14 cellular contexts compared by ENCODE assay signal in the genomic region with DNA sequence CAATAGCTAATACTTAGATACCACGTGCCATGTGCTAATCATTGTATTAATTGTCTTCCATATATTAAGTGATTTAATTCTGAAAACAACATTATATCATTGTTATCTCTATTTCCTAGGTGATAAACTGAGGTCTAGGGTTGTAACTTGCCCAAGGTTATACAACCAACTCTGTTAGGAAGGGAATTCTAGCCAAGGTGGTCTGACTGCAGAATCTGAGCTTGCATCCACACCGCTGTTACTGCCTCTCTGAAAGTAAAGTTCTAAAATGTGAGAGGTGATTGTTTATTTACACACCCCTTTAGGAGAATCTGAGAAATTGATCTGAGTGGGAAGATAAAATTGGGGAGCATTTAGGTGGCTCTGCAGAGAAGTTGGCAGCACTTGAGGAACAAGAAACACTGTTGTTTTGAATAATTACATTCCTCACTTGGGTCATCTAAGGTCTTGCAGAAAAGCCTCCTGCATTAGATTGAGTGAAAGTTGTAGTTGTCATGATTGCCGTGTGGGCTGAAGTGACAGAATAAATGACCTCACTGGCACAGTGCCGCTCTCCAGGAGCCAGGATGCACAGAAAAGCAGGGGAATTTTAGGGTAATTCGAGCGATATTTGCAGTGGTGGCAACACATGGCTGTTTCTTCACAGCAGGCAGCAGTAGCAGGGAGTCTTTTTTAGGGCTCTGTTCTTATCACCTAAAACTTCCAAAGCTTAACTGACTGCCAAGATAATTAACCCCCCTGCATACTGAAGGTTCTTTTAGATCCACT.
DNase-seq lines count a peak whose midpoint lies in the region; ATAC-seq and TF ChIP-seq lines count a peak whose summit lies in the region.
"Had no signal": no experiment of that assay in that cellular context is flagged by ENCODE, and none has a peak within 500 bp of the region (broad histone marks: within the 10 kb centered on the region; RNA-seq: fewer than 3 reads in every experiment).

No MANE protein-coding gene starts in this region.

- CTCF ChIA-PET in A673 (lab: Charles Lee) = no interaction called here
- CTCF ChIA-PET in activated naive CD4-positive, alpha-beta T cell treated with anti-CD3 and anti-CD28 coated beads for 36 hours (lab: Charles Lee) = interaction anchor here (0.9 kb wide), 1 partner anchor 95 kb away, joined by 3 read pairs; no protein-coding TSS in a partner anchor

- H3K4me1 Mint-ChIP-seq in activated naive CD4-positive, alpha-beta T cell treated with anti-CD3 and anti-CD28 coated beads for 36 hours (ENCODE audit: low read depth) = no peaks in the 10 kb centered on the region

- DNase-seq in A673 (ENCODE audit: low spot score) = peak; percentile 69
- DNase-seq in H4 (ENCODE audit: low spot score) = peak; percentile 11
- DNase-seq in iPS-NIHi7 (ENCODE audit: extremely low spot score) = peak; percentile 30
- no peak for DNase-seq in activated naive CD4-positive, alpha-beta T cell treated with anti-CD3 and anti-CD28 coated beads for 36 hours
- no peak for DNase-seq in activated naive CD4-positive, alpha-beta T cell treated with anti-CD3 and anti-CD28 coated beads, Interleukin-2, amount 50 U/mL, for 16 hours
- DNase-seq in activated CD8-positive, alpha-beta memory T cell treated with anti-CD3 and anti-CD28 coated beads for 24 hours = no peak
- DNase-seq: effector CD8-positive, alpha-beta T cell; NCI-H1930; ovary; uterus had no signal

- H3K27ac Mint-ChIP-seq in activated naive CD4-positive, alpha-beta T cell treated with anti-CD3 and anti-CD28 coated beads for 36 hours = no peak overlapping the region

- peaks cover 15% of the 10 kb centered on the region for H3K4me1 ChIP-seq in A673 (ENCODE audit: insufficient read depth, low read length, poor library complexity, severe bottlenecking)
- H3K4me1 ChIP-seq: uterus had no signal

- no peak overlapping the region for H3K4me3 ChIP-seq in A673 (ENCODE audit: low read depth, low read length, poor library complexity, severe bottlenecking)
- H3K4me3 ChIP-seq: lung, ovary, SJSA1, uterus had no signal

- POLR2A ChIA-PET in A673 (lab: Charles Lee; ENCODE audit: low non-redundant PET) = no interaction called here

- ATAC-seq in SK-N-SH treated with all-trans-retinoic acid at 6 μM for 48 hours = peak; percentile 66
- ATAC-seq in HG03354 (IDR thresholded peaks at IDR 0.05; ENCODE audit: poor library complexity, severe bottlenecking, unreplicated experiment) = no peak

- no peak overlapping the region for H3K27ac ChIP-seq in A673 (ENCODE audit: low read depth, low read length, poor library complexity, severe bottlenecking)
- H3K27ac ChIP-seq: ovary, SJSA1, uterus had no signal

- no peaks in the 10 kb centered on the region for H3K27me3 Mint-ChIP-seq in activated naive CD4-positive, alpha-beta T cell treated with anti-CD3 and anti-CD28 coated beads for 36 hours (ENCODE audit: low read depth)

- no peak for TF ChIP-seq CTCF in A673 (conservative IDR thresholded peaks at IDR 0.05; ENCODE audit: low read depth, low read length)

- H3K36me3 Mint-ChIP-seq in activated naive CD4-positive, alpha-beta T cell treated with anti-CD3 and anti-CD28 coated beads for 36 hours (ENCODE audit: low read depth) = no peaks in the 10 kb centered on the region

- H3K9me3 ChIP-seq in A673 (ENCODE audit: low read depth, low read length, poor library complexity, severe bottlenecking) = no peaks in the 10 kb centered on the region
- H3K9me3 ChIP-seq: ovary, SJSA1, uterus had no signal

- no peaks in the 10 kb centered on the region for H3K9me3 Mint-ChIP-seq in activated naive CD4-positive, alpha-beta T cell treated with anti-CD3 and anti-CD28 coated beads for 36 hours

- H3K36me3 ChIP-seq in A673 (ENCODE audit: insufficient read depth, low read length, poor library complexity, severe bottlenecking) = no peaks in the 10 kb centered on the region
- H3K36me3 ChIP-seq: ovary, SJSA1, uterus had no signal

- H3K27me3 ChIP-seq in A673 (replicated peaks; ENCODE audit: insufficient read depth, low read depth, low read length, poor library complexity) = no peaks in the 10 kb centered on the region
- H3K27me3 ChIP-seq: ovary, SJSA1, uterus had no signal

- no TSS peak for BruUV-seq in A673 (replicated peaks; lab: Mats Ljungman, UMichigan)

- no peak overlapping the region for H3K4me3 Mint-ChIP-seq in activated naive CD4-positive, alpha-beta T cell treated with anti-CD3 and anti-CD28 coated beads for 36 hours

- intact Hi-C loops in A673 (cut with micrococcal nuclease; ENCODE audit: unreplicated experiment) = no loop called here
- intact Hi-C loops in activated naive CD4-positive, alpha-beta T cell treated with anti-CD3 and anti-CD28 coated beads for 36 hours (cut with micrococcal nuclease) = no loop called here

TF ChIP-seq in SK-N-SH treated with all-trans-retinoic acid at 6 μM for 48 hours, 23 proteins besides CTCF, POLR2A, EP300 and RAD21:
- TF ChIP-seq TOX (CRISPR knock-in tag; IDR thresholded peaks at IDR 0.05; ENCODE audit: borderline replicate concordance) (no peak), RARB (CRISPR knock-in tag; IDR thresholded peaks at IDR 0.05) (no peak), TCF4 (CRISPR knock-in tag; IDR thresholded peaks at IDR 0.05; ENCODE audit: borderline replicate concordance) (no peak), ZNF8 (CRISPR knock-in tag; IDR thresholded peaks at IDR 0.05) (no peak), OSR1 (CRISPR knock-in tag; IDR thresholded peaks at IDR 0.05) (no peak), ARNTL (CRISPR knock-in tag; IDR thresholded peaks at IDR 0.05; ENCODE audit: borderline replicate concordance, low read depth) (no peak), BACH2 (CRISPR knock-in tag; IDR thresholded peaks at IDR 0.05; ENCODE audit: borderline replicate concordance) (no peak), SNAI2 (CRISPR knock-in tag; IDR thresholded peaks at IDR 0.05) (no peak), ZFP30 (CRISPR knock-in tag; IDR thresholded peaks at IDR 0.05) (no peak), ZNF565 (CRISPR knock-in tag; conservative IDR thresholded peaks at IDR 0.05; ENCODE audit: low read depth) (no peak), ZFP3 (CRISPR knock-in tag; IDR thresholded peaks at IDR 0.05) (no peak)
- TF ChIP-seq, protein P1, sequence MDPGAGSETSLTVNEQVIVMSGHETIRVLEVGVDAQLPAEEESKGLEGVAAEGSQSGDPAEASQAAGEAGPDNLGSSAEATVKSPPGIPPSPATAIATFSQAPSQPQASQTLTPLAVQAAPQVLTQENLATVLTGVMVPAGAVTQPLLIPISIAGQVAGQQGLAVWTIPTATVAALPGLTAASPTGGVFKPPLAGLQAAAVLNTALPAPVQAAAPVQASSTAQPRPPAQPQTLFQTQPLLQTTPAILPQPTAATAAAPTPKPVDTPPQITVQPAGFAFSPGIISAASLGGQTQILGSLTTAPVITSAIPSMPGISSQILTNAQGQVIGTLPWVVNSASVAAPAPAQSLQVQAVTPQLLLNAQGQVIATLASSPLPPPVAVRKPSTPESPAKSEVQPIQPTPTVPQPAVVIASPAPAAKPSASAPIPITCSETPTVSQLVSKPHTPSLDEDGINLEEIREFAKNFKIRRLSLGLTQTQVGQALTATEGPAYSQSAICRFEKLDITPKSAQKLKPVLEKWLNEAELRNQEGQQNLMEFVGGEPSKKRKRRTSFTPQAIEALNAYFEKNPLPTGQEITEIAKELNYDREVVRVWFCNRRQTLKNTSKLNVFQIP (CRISPR knock-in tag; IDR thresholded peaks at IDR 0.05; ENCODE audit: borderline replicate concordance, low read depth) = no peak
- TF ChIP-seq, protein P2, sequence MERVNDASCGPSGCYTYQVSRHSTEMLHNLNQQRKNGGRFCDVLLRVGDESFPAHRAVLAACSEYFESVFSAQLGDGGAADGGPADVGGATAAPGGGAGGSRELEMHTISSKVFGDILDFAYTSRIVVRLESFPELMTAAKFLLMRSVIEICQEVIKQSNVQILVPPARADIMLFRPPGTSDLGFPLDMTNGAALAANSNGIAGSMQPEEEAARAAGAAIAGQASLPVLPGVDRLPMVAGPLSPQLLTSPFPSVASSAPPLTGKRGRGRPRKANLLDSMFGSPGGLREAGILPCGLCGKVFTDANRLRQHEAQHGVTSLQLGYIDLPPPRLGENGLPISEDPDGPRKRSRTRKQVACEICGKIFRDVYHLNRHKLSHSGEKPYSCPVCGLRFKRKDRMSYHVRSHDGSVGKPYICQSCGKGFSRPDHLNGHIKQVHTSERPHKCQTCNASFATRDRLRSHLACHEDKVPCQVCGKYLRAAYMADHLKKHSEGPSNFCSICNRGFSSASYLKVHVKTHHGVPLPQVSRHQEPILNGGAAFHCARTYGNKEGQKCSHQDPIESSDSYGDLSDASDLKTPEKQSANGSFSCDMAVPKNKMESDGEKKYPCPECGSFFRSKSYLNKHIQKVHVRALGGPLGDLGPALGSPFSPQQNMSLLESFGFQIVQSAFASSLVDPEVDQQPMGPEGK (CRISPR knock-in tag; IDR thresholded peaks at IDR 0.05; ENCODE audit: borderline replicate concordance) = no peak
- TF ChIP-seq, protein P3, sequence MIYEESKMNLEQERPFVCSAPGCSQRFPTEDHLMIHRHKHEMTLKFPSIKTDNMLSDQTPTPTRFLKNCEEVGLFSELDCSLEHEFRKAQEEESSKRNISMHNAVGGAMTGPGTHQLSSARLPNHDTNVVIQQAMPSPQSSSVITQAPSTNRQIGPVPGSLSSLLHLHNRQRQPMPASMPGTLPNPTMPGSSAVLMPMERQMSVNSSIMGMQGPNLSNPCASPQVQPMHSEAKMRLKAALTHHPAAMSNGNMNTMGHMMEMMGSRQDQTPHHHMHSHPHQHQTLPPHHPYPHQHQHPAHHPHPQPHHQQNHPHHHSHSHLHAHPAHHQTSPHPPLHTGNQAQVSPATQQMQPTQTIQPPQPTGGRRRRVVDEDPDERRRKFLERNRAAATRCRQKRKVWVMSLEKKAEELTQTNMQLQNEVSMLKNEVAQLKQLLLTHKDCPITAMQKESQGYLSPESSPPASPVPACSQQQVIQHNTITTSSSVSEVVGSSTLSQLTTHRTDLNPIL (CRISPR knock-in tag; IDR thresholded peaks at IDR 0.05; ENCODE audit: low read depth) = no peak
- TF ChIP-seq, protein P4, sequence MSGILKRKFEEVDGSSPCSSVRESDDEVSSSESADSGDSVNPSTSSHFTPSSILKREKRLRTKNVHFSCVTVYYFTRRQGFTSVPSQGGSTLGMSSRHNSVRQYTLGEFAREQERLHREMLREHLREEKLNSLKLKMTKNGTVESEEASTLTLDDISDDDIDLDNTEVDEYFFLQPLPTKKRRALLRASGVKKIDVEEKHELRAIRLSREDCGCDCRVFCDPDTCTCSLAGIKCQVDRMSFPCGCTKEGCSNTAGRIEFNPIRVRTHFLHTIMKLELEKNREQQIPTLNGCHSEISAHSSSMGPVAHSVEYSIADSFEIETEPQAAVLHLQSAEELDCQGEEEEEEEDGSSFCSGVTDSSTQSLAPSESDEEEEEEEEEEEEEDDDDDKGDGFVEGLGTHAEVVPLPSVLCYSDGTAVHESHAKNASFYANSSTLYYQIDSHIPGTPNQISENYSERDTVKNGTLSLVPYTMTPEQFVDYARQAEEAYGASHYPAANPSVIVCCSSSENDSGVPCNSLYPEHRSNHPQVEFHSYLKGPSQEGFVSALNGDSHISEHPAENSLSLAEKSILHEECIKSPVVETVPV (CRISPR knock-in tag; IDR thresholded peaks at IDR 0.05) = no peak

Comparison
In these comparisons a context has a peak if more than half of its experiments do, and no peak if none do; other contexts are left out.
1. DNase-seq: peak in A673 (single experiment), H4 (single experiment) and iPS-NIHi7 (single experiment); none in activated naive CD4-positive, alpha-beta T cell treated with anti-CD3 and anti-CD28 coated beads for 36 hours (single experiment), activated naive CD4-positive, alpha-beta T cell treated with anti-CD3 and anti-CD28 coated beads, Interleukin-2, amount 50 U/mL, for 16 hours (single experiment) and activated CD8-positive, alpha-beta memory T cell treated with anti-CD3 and anti-CD28 coated beads for 24 hours (single experiment).